In genomic region chr16:22325598-22326368, GRCh38 we compare ENCODE assay signal across 16 cellular contexts.
"Had no signal": no experiment of that assay in that cellular context is flagged by ENCODE, and none has a peak within 500 bp of the region (broad histone marks: within the 10 kb centered on the region; RNA-seq: fewer than 3 reads in every experiment).

No MANE protein-coding gene starts in this region.

- H3K27me3 Mint-ChIP-seq: dendritic cell treated with granulocyte-macrophage colony-stimulating factor and Interleukin-4, amounts not matched to agents 40 ng/mL and 50 ng/mL, for 4 days; stimulated activated naive CD8-positive, alpha-beta T cell treated with anti-CD3 and anti-CD28 coated beads, Interleukin-15, Interleukin-2, amounts not matched to agents 100 ng/mL and 50 ng/mL, for 24 hours had no signal

- ATAC-seq: activated naive CD4-positive, alpha-beta T cell treated with anti-CD3 and anti-CD28 coated beads, Interleukin-2, amount 50 U/mL, for 72 hours; left lung; right cardiac atrium had no signal

- H3K27ac Mint-ChIP-seq: activated T-helper 1 cell treated with anti-CD3 and anti-CD28 coated beads, Interleukin-12 subunit alpha, Interleukin-12 subunit beta, Interleukin-2, Interleukin-4 antibody, amounts not matched to agents 30 ng/mL and 10 ng/mL and 1 ng/mL, durations not matched to agents 14 hours and 24 hours and 36 hours; stimulated activated naive CD8-positive, alpha-beta T cell treated with anti-CD3 and anti-CD28 coated beads, Interleukin-15, Interleukin-2, amounts not matched to agents 100 ng/mL and 50 ng/mL, for 24 hours had no signal

- H3K4me3 Mint-ChIP-seq: activated T-helper 1 cell treated with anti-CD3 and anti-CD28 coated beads, Interleukin-12 subunit alpha, Interleukin-12 subunit beta, Interleukin-2, Interleukin-4 antibody, amounts not matched to agents 30 ng/mL and 10 ng/mL and 1 ng/mL, durations not matched to agents 14 hours and 24 hours and 36 hours; dendritic cell treated with granulocyte-macrophage colony-stimulating factor and Interleukin-4, amounts not matched to agents 40 ng/mL and 50 ng/mL, for 4 days; stimulated activated naive CD8-positive, alpha-beta T cell treated with anti-CD3 and anti-CD28 coated beads, Interleukin-15, Interleukin-2, amounts not matched to agents 100 ng/mL and 50 ng/mL, for 24 hours had no signal

- H3K9me3 ChIP-seq: left lung, prostate gland, tibial nerve, vagina had no signal

- DNase-seq: activated CD4-positive, alpha-beta T cell treated with anti-CD3 and anti-CD28 coated beads, Interleukin-2, amount 50 U/mL, for 4 hours; activated gamma-delta T cell treated with Interleukin-2 at 50 U/mL for 16 hours; effector memory CD4-positive, alpha-beta T cell; foreskin fibroblast; hypothalamus; kidney; left lung; WERI-Rb-1 had no signal

- H3K9me3 Mint-ChIP-seq: activated naive CD4-positive, alpha-beta T cell treated with anti-CD3 and anti-CD28 coated beads, Interleukin-2, amount 50 U/mL, for 72 hours; activated T-helper 1 cell treated with anti-CD3 and anti-CD28 coated beads, Interleukin-12 subunit alpha, Interleukin-12 subunit beta, Interleukin-2, Interleukin-4 antibody, amounts not matched to agents 30 ng/mL and 10 ng/mL and 1 ng/mL, durations not matched to agents 14 hours and 24 hours and 36 hours; dendritic cell treated with granulocyte-macrophage colony-stimulating factor and Interleukin-4, amounts not matched to agents 40 ng/mL and 50 ng/mL, for 4 days; stimulated activated naive CD8-positive, alpha-beta T cell treated with anti-CD3 and anti-CD28 coated beads, Interleukin-15, Interleukin-2, amounts not matched to agents 100 ng/mL and 50 ng/mL, for 24 hours had no signal
